In the genomic region with DNA sequence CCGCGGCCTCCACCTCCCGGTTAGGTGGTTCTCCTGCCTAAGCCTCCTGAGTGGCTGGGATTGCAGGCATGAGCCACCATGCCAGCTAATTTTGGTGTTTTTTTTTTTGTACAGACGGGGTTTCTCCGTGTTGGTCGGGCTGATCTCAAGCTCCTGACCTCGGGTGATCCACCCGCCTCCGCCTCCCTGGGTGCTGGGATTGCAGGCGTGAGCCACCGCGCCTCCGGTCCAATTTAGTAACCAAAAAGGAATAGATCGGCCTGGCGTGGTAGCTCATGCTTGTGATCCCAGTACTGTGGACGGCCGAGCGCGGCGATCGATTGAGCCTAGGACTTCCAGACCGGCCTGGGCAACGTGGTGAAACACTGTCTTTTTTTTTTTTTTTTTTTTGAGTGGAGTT, we compare ENCODE assay signal across 4 cellular contexts. TPM values are rescaled to one million over a fixed set of nuclear protein-coding genes. Genes with fewer than 3 reads are reported as not detected.
"Had no signal": no experiment of that assay in that cellular context is flagged by ENCODE, and none has a peak within 500 bp of the region (broad histone marks: within the 10 kb centered on the region; RNA-seq: fewer than 3 reads in every experiment).

No MANE protein-coding gene starts in this region.

RNA-seq across cellular contexts. Expression of a gene that starts 12.6 kb away (rescaled TPM):
- total RNA-seq: GM23248, GM23338, H1, H9 had no signal
- polyA plus RNA-seq: GM23248, GM23338, H1 had no signal
